2 cellular contexts compared by ENCODE assay signal in the genomic region with DNA sequence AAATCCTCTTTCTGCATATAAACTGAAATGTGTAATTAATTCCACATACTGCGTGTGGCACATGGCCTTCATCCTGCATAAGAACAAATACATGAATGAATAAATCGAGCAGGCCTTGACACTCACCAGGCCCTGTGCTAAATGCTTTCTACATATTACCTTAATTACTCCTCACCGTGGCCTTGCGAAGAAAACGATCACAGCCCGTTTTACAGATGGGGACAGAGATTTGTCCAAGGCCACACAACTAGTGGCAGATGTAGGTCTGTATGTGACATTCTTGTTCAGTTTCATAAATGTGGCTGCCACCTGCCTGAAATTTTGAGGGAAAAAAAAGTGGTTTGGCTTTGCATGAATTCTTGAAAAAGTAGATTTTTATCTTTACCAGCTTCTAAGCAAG.
A peak's percentile ranks its signal among the peaks of the same experiment; 100 is the strongest.
TF ChIP-seq lines count a peak whose summit lies in the region.

No MANE protein-coding gene starts in this region.

TF ChIP-seq in IMR-90, 13 proteins besides CTCF, POLR2A, EP300 and RAD21:
- no peak for TF ChIP-seq FOS (IDR thresholded peaks at IDR 0.05; ENCODE audit: low read depth, low read length)
- TF ChIP-seq NFE2L2 (IDR thresholded peaks at IDR 0.05; ENCODE audit: low read depth, low read length) = no peak
- no peak for TF ChIP-seq USF2 (IDR thresholded peaks at IDR 0.05; ENCODE audit: low read depth, low read length)
- TF ChIP-seq ELK1 (IDR thresholded peaks at IDR 0.05; ENCODE audit: borderline replicate concordance, low read depth, low read length) = no peak
- TF ChIP-seq RFX5 (IDR thresholded peaks at IDR 0.05; ENCODE audit: low read depth, low read length) = no peak
- TF ChIP-seq RCOR1 (IDR thresholded peaks at IDR 0.05; ENCODE audit: insufficient replicate concordance, low read length) = no peak
- no peak for TF ChIP-seq MXI1 (IDR thresholded peaks at IDR 0.05; ENCODE audit: borderline replicate concordance, low read depth, low read length)
- no peak for TF ChIP-seq SMC3 (IDR thresholded peaks at IDR 0.05; ENCODE audit: low read depth, low read length)

TF ChIP-seq in SK-N-SH, 30 proteins besides CTCF, POLR2A, EP300 and RAD21:
- TF ChIP-seq RXRA (IDR thresholded peaks at IDR 0.05; ENCODE audit: borderline replicate concordance, low read depth) (no peak), GATA2 (CRISPR knock-in tag; IDR thresholded peaks at IDR 0.05) (peak; percentile 62; the same call in 1 of the 2 replicates), CHD2 (IDR thresholded peaks at IDR 0.05; ENCODE audit: low read length, partially characterized antibody) (peak; percentile 33), NRF1 (IDR thresholded peaks at IDR 0.05; ENCODE audit: low read depth, low read length) (no peak)
